12 cellular contexts compared by ENCODE assay signal in genomic region chr10:87775766-87776165, GRCh38. TPM values are rescaled to one million over a fixed set of nuclear protein-coding genes. Genes with fewer than 3 reads are reported as not detected.
DNase-seq lines count a peak whose midpoint lies in the region; ATAC-seq and TF ChIP-seq lines count a peak whose summit lies in the region.
"Had no signal": no experiment of that assay in that cellular context is flagged by ENCODE, and none has a peak within 500 bp of the region (broad histone marks: within the 10 kb centered on the region; RNA-seq: fewer than 3 reads in every experiment).

No MANE protein-coding gene starts in this region.

- H3K9me3 ChIP-seq in Caco-2: no peaks in the 10 kb centered on the region

- peaks cover 28% of the 10 kb centered on the region for H3K4me1 Mint-ChIP-seq in HFFc6 (ENCODE audit: low read depth)
- H3K4me1 Mint-ChIP-seq in activated naive CD8-positive, alpha-beta T cell (ENCODE audit: low read depth): peaks cover 6% of the 10 kb centered on the region
- H3K4me1 Mint-ChIP-seq in immature natural killer cell: peaks cover 0 to 16% of the 10 kb centered on the region in 2 donors
- no peaks in the 10 kb centered on the region for H3K4me1 Mint-ChIP-seq in Caco-2 (ENCODE audit: low read depth, unreplicated experiment)

- TF ChIP-seq CTCF in HFFc6 (IDR thresholded peaks at IDR 0.05): no peak
- TF ChIP-seq CTCF in Caco-2 (IDR thresholded peaks at IDR 0.05; ENCODE audit: insufficient read depth in 1 of 2, low read depth in 1 of 2, low read length in 1 of 2, severe bottlenecking in 1 of 2, unreplicated experiment in 1 of 2): no peak

- H3K4me3 ChIP-seq in Caco-2 (ENCODE audit: low read depth, low read length): no peak overlapping the region

- peaks cover 5% of the 10 kb centered on the region; the same call in 1 of the 2 replicates for H3K36me3 Mint-ChIP-seq in HFFc6 (ENCODE audit: low read depth)
- H3K36me3 Mint-ChIP-seq in activated naive CD8-positive, alpha-beta T cell: peaks cover 5% of the 10 kb centered on the region
- H3K36me3 Mint-ChIP-seq in immature natural killer cell: peaks cover 9 to 21% (median 12%) of the 10 kb centered on the region in 3 donors
- peaks cover 11% of the 10 kb centered on the region for H3K36me3 Mint-ChIP-seq in Caco-2 (ENCODE audit: insufficient read depth, unreplicated experiment)

- no peak for ATAC-seq in HG02973 (IDR thresholded peaks at IDR 0.05; ENCODE audit: unreplicated experiment)
- ATAC-seq: sciatic nerve had no signal

- H3K27me3 ChIP-seq in Caco-2 (replicated peaks; ENCODE audit: control insufficient read depth, insufficient read depth, low read length): no peaks in the 10 kb centered on the region

- CTCF ChIA-PET in Caco-2 (lab: Charles Lee): no interaction called here
- CTCF ChIA-PET in HEK293T (lab: Yijun Ruan, JAX): interaction anchor here (0.6 to 0.7 kb wide), 2 partner anchors 84 to 232 kb away, joined by 3 read pairs; no protein-coding TSS in a partner anchor

- POLR2A ChIA-PET in Caco-2 (lab: Charles Lee) (no interaction called here), HEK293T (lab: Yijun Ruan, JAX) (interaction anchor here (1.1 kb wide), 1 partner anchor 42 kb away, joined by 3 read pairs; the partner anchor contains the start of gene ATAD1)

- H3K9me3 Mint-ChIP-seq in HFFc6 (no peaks in the 10 kb centered on the region), immature natural killer cell (no peaks in the 10 kb centered on the region), Caco-2 (ENCODE audit: unreplicated experiment) (no peaks in the 10 kb centered on the region)
- no peaks in the 10 kb centered on the region for H3K9me3 Mint-ChIP-seq in activated naive CD8-positive, alpha-beta T cell (ENCODE audit: low read depth)

- no peaks in the 10 kb centered on the region; the same call in 1 of the 2 replicates for H3K36me3 ChIP-seq in Caco-2 (ENCODE audit: control insufficient read depth, insufficient read depth, low read length)

- peak overlapping the region; percentile 86 for H3K27ac Mint-ChIP-seq in HFFc6
- H3K27ac Mint-ChIP-seq in activated naive CD8-positive, alpha-beta T cell: peak overlapping the region; percentile 76
- H3K27ac Mint-ChIP-seq in immature natural killer cell: peak overlapping the region in 4 of 6 donors; percentile 6 to 35 (median 22)
- no peak overlapping the region for H3K27ac Mint-ChIP-seq in Caco-2 (ENCODE audit: unreplicated experiment)

- peaks cover 11% of the 10 kb centered on the region for H3K4me1 ChIP-seq in Caco-2

- peak; percentile 8 for DNase-seq in AG08396 (ENCODE audit: low spot score)
- DNase-seq in HFFc6: peak; percentile 36
- no peak for DNase-seq in immature natural killer cell
- DNase-seq in stimulated activated naive CD4-positive, alpha-beta T cell treated with Interleukin-2 at 50 U/mL for 16 hours (lab: John Stamatoyannopoulos, UW): no peak
- DNase-seq in Caco-2: no peak
- no peak for DNase-seq in HEK293T (ENCODE audit: extremely low spot score)
- DNase-seq: central memory CD4-positive, alpha-beta T cell; midbrain; NCI-H345 had no signal

- intact Hi-C loops in Caco-2 (cut with micrococcal nuclease; ENCODE audit: unreplicated experiment): no loop called here

- BruUV-seq in Caco-2 (replicated peaks; lab: Mats Ljungman, UMichigan): no TSS peak

- H3K4me3 Mint-ChIP-seq in HFFc6 (peak overlapping the region; percentile 78), immature natural killer cell (no peak overlapping the region), Caco-2 (ENCODE audit: unreplicated experiment) (no peak overlapping the region)
- H3K4me3 Mint-ChIP-seq in activated naive CD8-positive, alpha-beta T cell: no peak overlapping the region

- H3K27me3 Mint-ChIP-seq in HFFc6 (ENCODE audit: insufficient read depth) (no peaks in the 10 kb centered on the region), immature natural killer cell (ENCODE audit: low read depth in 3 of 3) (peaks cover 0 to 1% (median 0%) of the 10 kb centered on the region in 3 donors), Caco-2 (ENCODE audit: insufficient read depth, unreplicated experiment) (no peaks in the 10 kb centered on the region)
- H3K27me3 Mint-ChIP-seq in activated naive CD8-positive, alpha-beta T cell: no peaks in the 10 kb centered on the region

TF ChIP-seq in HEK293T, 16 proteins besides CTCF, POLR2A, EP300 and RAD21:
- TF ChIP-seq TARDBP (IDR thresholded peaks at IDR 0.05) (no peak), FOXM1 (IDR thresholded peaks at IDR 0.05; ENCODE audit: borderline replicate concordance) (no peak), BHLHE40 (IDR thresholded peaks at IDR 0.05; ENCODE audit: borderline replicate concordance) (no peak), NFRKB (IDR thresholded peaks at IDR 0.05) (no peak), ARNT (IDR thresholded peaks at IDR 0.05) (no peak), FOXK2 (IDR thresholded peaks at IDR 0.05) (no peak), ZNF384 (IDR thresholded peaks at IDR 0.05) (no peak), HDGF (IDR thresholded peaks at IDR 0.05; ENCODE audit: borderline replicate concordance) (no peak), FOXA1 (IDR thresholded peaks at IDR 0.05) (no peak), CTBP1 (IDR thresholded peaks at IDR 0.05; ENCODE audit: borderline replicate concordance) (no peak), SUZ12 (IDR thresholded peaks at IDR 0.05) (no peak), ELF4 (IDR thresholded peaks at IDR 0.05) (no peak), L3MBTL2 (conservative IDR thresholded peaks at IDR 0.05) (no peak), PKNOX1 (IDR thresholded peaks at IDR 0.05) (no peak), SP1 (IDR thresholded peaks at IDR 0.05) (no peak), LEF1 (IDR thresholded peaks at IDR 0.05; ENCODE audit: borderline replicate concordance) (no peak)

RNA-seq across cellular contexts. Expression of gene ATAD1, which starts 42.3 kb away (rescaled TPM):
- total RNA-seq in HFFc6 (2021; fragmentation: NEBNext Ultra II Directional; extraction: Animal tissue kit (Norgen Biotek cat#: 25700)): 10 to 100 TPM; 33.4 to 44.4 (median 35.8) TPM
- polyA plus RNA-seq in immature natural killer cell: 10 to 100 TPM; 31.2 to 44.0 (median 42.1) TPM
- 48.8 and 51.6 TPM in 2 replicates for total RNA-seq in Caco-2 (2022)

Comparison
In these comparisons a context has a peak if more than half of its experiments do, and no peak if none do; other contexts are left out.
1. DNase-seq: peak in AG08396 (single experiment) and HFFc6 (single experiment); none in immature natural killer cell (0 of 3), stimulated activated naive CD4-positive, alpha-beta T cell treated with Interleukin-2 at 50 U/mL for 16 hours (single experiment), Caco-2 (0 of 2) and HEK293T (single experiment).